14 cellular contexts compared by ENCODE assay signal in the genomic region with DNA sequence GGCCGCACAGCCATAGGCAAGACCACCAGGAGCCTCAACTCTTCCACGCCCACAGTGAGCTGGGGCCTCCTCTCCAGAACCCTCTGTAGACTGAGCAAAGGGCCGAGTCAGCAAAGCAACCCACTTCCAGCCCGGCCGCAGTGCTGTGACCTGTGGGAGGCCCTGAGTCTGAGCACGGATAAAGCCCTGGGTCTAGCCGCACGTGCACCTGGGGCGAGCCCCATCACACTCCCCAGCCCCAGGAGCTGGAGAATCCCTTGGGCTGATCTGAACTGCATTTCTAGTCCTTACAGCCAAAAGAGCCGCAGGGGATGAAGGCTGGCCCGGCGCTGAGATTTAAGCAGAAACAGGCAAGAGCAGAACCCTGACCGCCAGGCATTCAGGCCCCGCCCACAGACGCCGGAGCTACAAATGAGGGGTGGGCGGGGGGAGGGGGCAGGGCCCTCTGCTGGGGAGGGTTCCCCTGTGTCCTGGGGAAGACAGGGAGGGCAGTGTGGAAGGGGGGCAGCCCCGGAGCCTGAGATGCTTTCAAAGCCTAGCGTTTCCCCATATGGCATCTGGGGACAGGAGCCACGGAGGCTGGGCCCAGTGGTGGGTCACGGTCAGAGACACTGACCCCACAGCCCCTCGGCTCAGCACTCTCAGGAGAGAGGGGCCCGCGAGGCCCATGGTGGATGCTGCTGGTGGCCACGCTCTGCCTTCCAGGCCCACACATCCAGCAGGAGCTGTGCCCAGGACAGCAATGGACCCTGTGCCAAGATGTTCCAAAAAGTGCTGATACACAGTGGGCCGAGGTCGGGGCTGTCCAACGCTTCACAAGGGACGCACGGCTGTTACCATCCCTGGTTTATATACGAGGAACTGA. TPM values are rescaled to one million over a fixed set of nuclear protein-coding genes. Genes with fewer than 3 reads are reported as not detected.
DNase-seq lines count a peak whose midpoint lies in the region; ATAC-seq, FAIRE-seq and TF ChIP-seq lines count a peak whose summit lies in the region.
"Had no signal": no experiment of that assay in that cellular context is flagged by ENCODE, and none has a peak within 500 bp of the region (broad histone marks: within the 10 kb centered on the region; RNA-seq: fewer than 3 reads in every experiment).

No MANE protein-coding gene starts in this region.

- no peaks in the 10 kb centered on the region for H3K9me3 Mint-ChIP-seq in activated naive CD4-positive, alpha-beta T cell treated with anti-CD3 and anti-CD28 coated beads, Interleukin-2, amount 50 U/mL, for 72 hours
- no peaks in the 10 kb centered on the region for H3K9me3 Mint-ChIP-seq in activated naive CD4-positive, alpha-beta T cell treated with anti-CD3 and anti-CD28 coated beads for 36 hours
- H3K9me3 Mint-ChIP-seq in astrocyte (ENCODE audit: unreplicated experiment) = no peaks in the 10 kb centered on the region

- H2AFZ ChIP-seq in astrocyte (ENCODE audit: low read depth, low read length) = no peak overlapping the region

- H3K4me3 Mint-ChIP-seq in activated naive CD4-positive, alpha-beta T cell treated with anti-CD3 and anti-CD28 coated beads for 36 hours = no peak overlapping the region
- H3K4me3 Mint-ChIP-seq in astrocyte (ENCODE audit: unreplicated experiment) = peak overlapping the region; percentile 71

- peaks cover 43% of the 10 kb centered on the region for H3K4me1 Mint-ChIP-seq in activated naive CD4-positive, alpha-beta T cell treated with anti-CD3 and anti-CD28 coated beads for 36 hours (ENCODE audit: low read depth)
- H3K4me1 Mint-ChIP-seq in astrocyte (ENCODE audit: low read depth, unreplicated experiment) = peaks cover 22% of the 10 kb centered on the region

- H3K4me3 ChIP-seq in astrocyte (ENCODE audit: insufficient read depth, low read depth, low read length) (no peak overlapping the region), lower lobe of right lung (no peak overlapping the region), suprapubic skin (peak overlapping the region; percentile 25)
- H3K4me3 ChIP-seq in effector memory CD4-positive, alpha-beta T cell (ENCODE audit: insufficient read depth, low read depth, low read length, poor library complexity, severe bottlenecking) = no peak overlapping the region
- H3K4me3 ChIP-seq: thyroid gland had no signal

- H3K27me3 ChIP-seq in astrocyte (ENCODE audit: insufficient read depth, low read length) (no peaks in the 10 kb centered on the region), lower lobe of right lung (ENCODE audit: low read depth) (no peaks in the 10 kb centered on the region), suprapubic skin (no peaks in the 10 kb centered on the region)
- no peaks in the 10 kb centered on the region for H3K27me3 ChIP-seq in effector memory CD4-positive, alpha-beta T cell (replicated peaks; ENCODE audit: control insufficient read depth, insufficient read depth, low read length, poor library complexity, severe bottlenecking)
- H3K27me3 ChIP-seq: thyroid gland had no signal

- H4K20me1 ChIP-seq in astrocyte (ENCODE audit: insufficient read depth, low read length) = peaks cover 78% of the 10 kb centered on the region

- intact Hi-C loops in activated naive CD4-positive, alpha-beta T cell treated with anti-CD3 and anti-CD28 coated beads for 36 hours (cut with micrococcal nuclease) = no loop called here
- intact Hi-C loops in lower lobe of right lung (cut with DNase I) = no loop called here

- H3K9me3 ChIP-seq in astrocyte (ENCODE audit: insufficient read depth, low read depth, low read length) (no peaks in the 10 kb centered on the region), lower lobe of right lung (no peaks in the 10 kb centered on the region), suprapubic skin (no peaks in the 10 kb centered on the region)
- no peaks in the 10 kb centered on the region for H3K9me3 ChIP-seq in effector memory CD4-positive, alpha-beta T cell (ENCODE audit: control insufficient read depth, low read length)
- H3K9me3 ChIP-seq: thyroid gland had no signal

- H3K79me2 ChIP-seq in astrocyte (ENCODE audit: insufficient read depth, low read length) = peaks cover 82% of the 10 kb centered on the region

- peak overlapping the region; percentile 48 for H3K27ac ChIP-seq in astrocyte (ENCODE audit: low read depth, low read length)
- peak overlapping the region; percentile 6 for H3K27ac ChIP-seq in lower lobe of right lung
- H3K27ac ChIP-seq in suprapubic skin = peak overlapping the region; percentile 16
- no peak overlapping the region for H3K27ac ChIP-seq in effector memory CD4-positive, alpha-beta T cell (ENCODE audit: insufficient read depth, low read length, poor library complexity, severe bottlenecking)

- H3K36me3 Mint-ChIP-seq in activated naive CD4-positive, alpha-beta T cell treated with anti-CD3 and anti-CD28 coated beads, Interleukin-2, amount 50 U/mL, for 72 hours = peaks cover 5 to 7% of the 10 kb centered on the region in 2 donors
- H3K36me3 Mint-ChIP-seq in activated naive CD4-positive, alpha-beta T cell treated with anti-CD3 and anti-CD28 coated beads for 36 hours (ENCODE audit: low read depth) = peaks cover 3% of the 10 kb centered on the region
- no peaks in the 10 kb centered on the region for H3K36me3 Mint-ChIP-seq in astrocyte (ENCODE audit: low read depth, unreplicated experiment)

- CTCF ChIA-PET in activated naive CD4-positive, alpha-beta T cell treated with anti-CD3 and anti-CD28 coated beads for 36 hours (lab: Charles Lee) = no interaction called here

- no peak for DNase-seq in activated naive CD4-positive, alpha-beta T cell treated with anti-CD3 and anti-CD28 coated beads, Interleukin-2, amount 50 U/mL, for 72 hours (ENCODE audit: low spot score in 2 of 2)
- DNase-seq in activated naive CD4-positive, alpha-beta T cell treated with anti-CD3 and anti-CD28 coated beads for 36 hours = no peak
- no peak for DNase-seq in astrocyte (ENCODE audit: low read depth)
- no peak for DNase-seq in lower lobe of right lung
- DNase-seq in suprapubic skin (ENCODE audit: low spot score in 2 of 2) = no peak
- no peak for DNase-seq in effector memory CD4-positive, alpha-beta T cell
- DNase-seq in stimulated activated CD4-positive, alpha-beta T cell treated with anti-CD3 and anti-CD28 coated beads, Interleukin-12 subunit alpha, Interleukin-12 subunit beta, amount 100 ng/mL, for 4 hours = no peak
- DNase-seq: stimulated activated CD4-positive, alpha-beta T cell treated with anti-CD3 and anti-CD28 coated beads, Interleukin-4, amount 100 ng/mL, for 4 hours; thyroid gland had no signal

- peak overlapping the region; percentile 70 for H3K4me2 ChIP-seq in astrocyte (ENCODE audit: low read length)

- TF ChIP-seq EP300 in suprapubic skin (IDR thresholded peaks at IDR 0.05) = no peak

- H3K36me3 ChIP-seq in astrocyte (ENCODE audit: insufficient read depth, low read length) = no peaks in the 10 kb centered on the region
- H3K36me3 ChIP-seq in lower lobe of right lung = peaks cover 35% of the 10 kb centered on the region
- H3K36me3 ChIP-seq in suprapubic skin = peaks cover 35% of the 10 kb centered on the region
- peaks cover 41% of the 10 kb centered on the region for H3K36me3 ChIP-seq in effector memory CD4-positive, alpha-beta T cell (ENCODE audit: control insufficient read depth, insufficient read depth, low read length)

- WGBS in suprapubic skin = 52% methylated on average over 9 of the region's 31 CpGs

- TF ChIP-seq CTCF in astrocyte (IDR thresholded peaks at IDR 0.05; ENCODE audit: insufficient read depth, low read depth, low read length) (no peak), lower lobe of right lung (IDR thresholded peaks at IDR 0.05) (no peak), suprapubic skin (IDR thresholded peaks at IDR 0.05) (no peak)

- no peak for ATAC-seq in activated naive CD4-positive, alpha-beta T cell treated with anti-CD3 and anti-CD28 coated beads, Interleukin-2, amount 50 U/mL, for 72 hours
- ATAC-seq in lower lobe of right lung (no peak), GM19328 (IDR thresholded peaks at IDR 0.05; ENCODE audit: unreplicated experiment) (no peak)
- ATAC-seq: SK-N-SH treated with all-trans-retinoic acid at 6 μM for 48 hours had no signal

- no peak for TF ChIP-seq POLR2A in suprapubic skin (IDR thresholded peaks at IDR 0.05)

- H3K27ac Mint-ChIP-seq in activated naive CD4-positive, alpha-beta T cell treated with anti-CD3 and anti-CD28 coated beads, Interleukin-2, amount 50 U/mL, for 72 hours = peak overlapping the region; percentile 81 to 100
- no peak overlapping the region for H3K27ac Mint-ChIP-seq in activated naive CD4-positive, alpha-beta T cell treated with anti-CD3 and anti-CD28 coated beads for 36 hours
- H3K27ac Mint-ChIP-seq in astrocyte (ENCODE audit: unreplicated experiment) = peak overlapping the region; percentile 78

- no peaks in the 10 kb centered on the region for H3K27me3 Mint-ChIP-seq in activated naive CD4-positive, alpha-beta T cell treated with anti-CD3 and anti-CD28 coated beads for 36 hours (ENCODE audit: low read depth)
- H3K27me3 Mint-ChIP-seq in astrocyte (ENCODE audit: low read depth, unreplicated experiment) = no peaks in the 10 kb centered on the region

- no peak for FAIRE-seq in astrocyte (lab: Jason Lieb, UNC)

- peak overlapping the region; percentile 41 for H3K9ac ChIP-seq in astrocyte (ENCODE audit: low read length)

- H3K4me1 ChIP-seq in astrocyte (ENCODE audit: insufficient read depth, low read length) = peaks cover 34% of the 10 kb centered on the region
- peaks cover 52% of the 10 kb centered on the region for H3K4me1 ChIP-seq in lower lobe of right lung
- peaks cover 59% of the 10 kb centered on the region for H3K4me1 ChIP-seq in suprapubic skin
- H3K4me1 ChIP-seq in effector memory CD4-positive, alpha-beta T cell (ENCODE audit: control insufficient read depth, insufficient read depth, low read length, poor library complexity, severe bottlenecking) = peaks cover 41% of the 10 kb centered on the region

RNA-seq across cellular contexts. Expression of gene TMEM259, which starts 4.9 kb away (rescaled TPM):
- 100 to 1,000 TPM; 104 to 156 TPM for total RNA-seq in activated naive CD4-positive, alpha-beta T cell treated with anti-CD3 and anti-CD28 coated beads, Interleukin-2, amount 50 U/mL, for 72 hours
- 100 to 1,000 TPM; 105 to 109 TPM for total RNA-seq in activated naive CD4-positive, alpha-beta T cell treated with anti-CD3 and anti-CD28 coated beads for 36 hours
- 155 and 173 TPM in 2 replicates for total RNA-seq in astrocyte
- 159 TPM for total RNA-seq in lower lobe of right lung
- 100 to 1,000 TPM; 165 to 349 (median 243) TPM for total RNA-seq in suprapubic skin

RNA-seq across cellular contexts. Expression of gene RNU6-2, which starts 5.3 kb away (rescaled TPM):
- total RNA-seq in activated naive CD4-positive, alpha-beta T cell treated with anti-CD3 and anti-CD28 coated beads, Interleukin-2, amount 50 U/mL, for 72 hours = not detected
- not detected for total RNA-seq in activated naive CD4-positive, alpha-beta T cell treated with anti-CD3 and anti-CD28 coated beads for 36 hours
- total RNA-seq in astrocyte (not detected in 2 replicates), lower lobe of right lung (not detected), suprapubic skin (not detected)
- total RNA-seq: glomerular endothelial cell, HT1080, myocyte, thyroid gland had no signal

RNA-seq across cellular contexts. Expression of gene CNN2, which starts 10.4 kb away (rescaled TPM):
- 100 to 1,000 TPM; 187 to 254 TPM for total RNA-seq in activated naive CD4-positive, alpha-beta T cell treated with anti-CD3 and anti-CD28 coated beads, Interleukin-2, amount 50 U/mL, for 72 hours
- total RNA-seq in activated naive CD4-positive, alpha-beta T cell treated with anti-CD3 and anti-CD28 coated beads for 36 hours = 100 to 1,000 TPM; 104 TPM
- total RNA-seq in astrocyte (781 and 819 TPM in 2 replicates), lower lobe of right lung (158 TPM), suprapubic skin (10 to 100 TPM; 44.0 to 75.1 (median 68.4) TPM)

RNA-seq across cellular contexts. Expression of gene GRIN3B, which starts 15.8 kb away (rescaled TPM):
- under 1 TPM; 0.07 to 0.19 TPM for total RNA-seq in activated naive CD4-positive, alpha-beta T cell treated with anti-CD3 and anti-CD28 coated beads, Interleukin-2, amount 50 U/mL, for 72 hours
- total RNA-seq in activated naive CD4-positive, alpha-beta T cell treated with anti-CD3 and anti-CD28 coated beads for 36 hours = under 1 TPM in 1 of 2 experiments, not detected in 1; 0.10 TPM
- total RNA-seq in astrocyte (2.5 and 2.7 TPM in 2 replicates), lower lobe of right lung (3.0 TPM), suprapubic skin (1 to 10 TPM in 1 of 4 donors, under 1 TPM in 1, not detected in 2; 0.13 to 1.1 TPM)
- total RNA-seq: HT1080 had no signal

RNA-seq across cellular contexts. Expression of gene ABCA7, which starts 23.9 kb away (rescaled TPM):
- total RNA-seq in activated naive CD4-positive, alpha-beta T cell treated with anti-CD3 and anti-CD28 coated beads, Interleukin-2, amount 50 U/mL, for 72 hours = 100 to 1,000 TPM in 1 of 2 donors, 10 to 100 TPM in 1; 17.8 to 105 TPM
- 10 to 100 TPM; 24.4 to 30.1 TPM for total RNA-seq in activated naive CD4-positive, alpha-beta T cell treated with anti-CD3 and anti-CD28 coated beads for 36 hours
- 14.3 and 18.4 TPM in 2 replicates for total RNA-seq in astrocyte
- 53.3 TPM for total RNA-seq in lower lobe of right lung
- 10 to 100 TPM; 29.8 to 97.6 (median 47.5) TPM for total RNA-seq in suprapubic skin
